In the genomic region with DNA sequence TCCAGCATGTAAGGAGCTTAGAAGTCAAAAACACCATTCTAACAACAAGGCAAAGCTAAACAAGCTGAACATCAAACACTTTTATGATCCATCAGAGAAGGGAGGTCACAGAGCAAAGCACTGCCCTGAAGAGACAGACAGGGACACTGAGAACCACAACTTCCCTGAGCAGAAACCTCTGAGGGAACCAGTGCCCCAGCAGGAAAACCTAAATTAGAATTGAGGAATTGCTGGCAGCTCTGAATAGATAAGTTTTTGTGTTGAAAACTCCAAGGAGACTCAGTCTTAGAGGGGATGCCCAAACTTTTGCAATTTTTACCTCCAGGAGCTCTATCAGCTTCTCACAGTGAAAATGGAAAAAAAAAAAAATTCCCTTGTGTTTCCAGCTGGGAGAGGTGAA, we compare ENCODE assay signal across 1 cellular context.
TF ChIP-seq lines count a peak whose summit lies in the region.

No MANE protein-coding gene starts in this region.

TF ChIP-seq in A549, 52 proteins besides CTCF, POLR2A, EP300 and RAD21:
- TF ChIP-seq HDAC2 (IDR thresholded peaks at IDR 0.05) = no peak
- TF ChIP-seq NFE2L2 (conservative IDR thresholded peaks at IDR 0.05; ENCODE audit: low read length) = no peak
- TF ChIP-seq, protein P1, sequence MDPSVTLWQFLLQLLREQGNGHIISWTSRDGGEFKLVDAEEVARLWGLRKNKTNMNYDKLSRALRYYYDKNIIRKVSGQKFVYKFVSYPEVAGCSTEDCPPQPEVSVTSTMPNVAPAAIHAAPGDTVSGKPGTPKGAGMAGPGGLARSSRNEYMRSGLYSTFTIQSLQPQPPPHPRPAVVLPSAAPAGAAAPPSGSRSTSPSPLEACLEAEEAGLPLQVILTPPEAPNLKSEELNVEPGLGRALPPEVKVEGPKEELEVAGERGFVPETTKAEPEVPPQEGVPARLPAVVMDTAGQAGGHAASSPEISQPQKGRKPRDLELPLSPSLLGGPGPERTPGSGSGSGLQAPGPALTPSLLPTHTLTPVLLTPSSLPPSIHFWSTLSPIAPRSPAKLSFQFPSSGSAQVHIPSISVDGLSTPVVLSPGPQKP (IDR thresholded peaks at IDR 0.05; ENCODE audit: low read depth, low read length) = no peak
- TF ChIP-seq PHF8 (IDR thresholded peaks at IDR 0.05; ENCODE audit: borderline replicate concordance, low read depth) = no peak
- TF ChIP-seq, protein P2, sequence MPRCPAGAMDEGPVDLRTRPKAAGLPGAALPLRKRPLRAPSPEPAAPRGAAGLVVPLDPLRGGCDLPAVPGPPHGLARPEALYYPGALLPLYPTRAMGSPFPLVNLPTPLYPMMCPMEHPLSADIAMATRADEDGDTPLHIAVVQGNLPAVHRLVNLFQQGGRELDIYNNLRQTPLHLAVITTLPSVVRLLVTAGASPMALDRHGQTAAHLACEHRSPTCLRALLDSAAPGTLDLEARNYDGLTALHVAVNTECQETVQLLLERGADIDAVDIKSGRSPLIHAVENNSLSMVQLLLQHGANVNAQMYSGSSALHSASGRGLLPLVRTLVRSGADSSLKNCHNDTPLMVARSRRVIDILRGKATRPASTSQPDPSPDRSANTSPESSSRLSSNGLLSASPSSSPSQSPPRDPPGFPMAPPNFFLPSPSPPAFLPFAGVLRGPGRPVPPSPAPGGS (IDR thresholded peaks at IDR 0.05) = no peak
- TF ChIP-seq, protein P3, sequence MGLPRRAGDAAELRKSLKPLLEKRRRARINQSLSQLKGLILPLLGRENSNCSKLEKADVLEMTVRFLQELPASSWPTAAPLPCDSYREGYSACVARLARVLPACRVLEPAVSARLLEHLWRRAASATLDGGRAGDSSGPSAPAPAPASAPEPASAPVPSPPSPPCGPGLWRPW (IDR thresholded peaks at IDR 0.05) = no peak
- TF ChIP-seq CEBPB (IDR thresholded peaks at IDR 0.05) = no peak
- no peak for TF ChIP-seq HEYL (CRISPR knock-in tag; IDR thresholded peaks at IDR 0.05)
- TF ChIP-seq, protein P4, sequence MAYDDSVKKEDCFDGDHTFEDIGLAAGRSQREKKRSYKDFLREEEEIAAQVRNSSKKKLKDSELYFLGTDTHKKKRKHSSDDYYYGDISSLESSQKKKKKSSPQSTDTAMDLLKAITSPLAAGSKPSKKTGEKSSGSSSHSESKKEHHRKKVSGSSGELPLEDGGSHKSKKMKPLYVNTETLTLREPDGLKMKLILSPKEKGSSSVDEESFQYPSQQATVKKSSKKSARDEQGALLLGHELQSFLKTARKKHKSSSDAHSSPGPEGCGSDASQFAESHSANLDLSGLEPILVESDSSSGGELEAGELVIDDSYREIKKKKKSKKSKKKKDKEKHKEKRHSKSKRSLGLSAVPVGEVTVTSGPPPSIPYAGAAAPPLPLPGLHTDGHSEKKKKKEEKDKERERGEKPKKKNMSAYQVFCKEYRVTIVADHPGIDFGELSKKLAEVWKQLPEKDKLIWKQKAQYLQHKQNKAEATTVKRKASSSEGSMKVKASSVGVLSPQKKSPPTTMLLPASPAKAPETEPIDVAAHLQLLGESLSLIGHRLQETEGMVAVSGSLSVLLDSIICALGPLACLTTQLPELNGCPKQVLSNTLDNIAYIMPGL (CRISPR knock-in tag; IDR thresholded peaks at IDR 0.05; ENCODE audit: borderline replicate concordance) = no peak
- no peak for TF ChIP-seq HOXB5 (CRISPR knock-in tag; IDR thresholded peaks at IDR 0.05)
